ENCODE assay signal across 23 cellular contexts in the genomic region with DNA sequence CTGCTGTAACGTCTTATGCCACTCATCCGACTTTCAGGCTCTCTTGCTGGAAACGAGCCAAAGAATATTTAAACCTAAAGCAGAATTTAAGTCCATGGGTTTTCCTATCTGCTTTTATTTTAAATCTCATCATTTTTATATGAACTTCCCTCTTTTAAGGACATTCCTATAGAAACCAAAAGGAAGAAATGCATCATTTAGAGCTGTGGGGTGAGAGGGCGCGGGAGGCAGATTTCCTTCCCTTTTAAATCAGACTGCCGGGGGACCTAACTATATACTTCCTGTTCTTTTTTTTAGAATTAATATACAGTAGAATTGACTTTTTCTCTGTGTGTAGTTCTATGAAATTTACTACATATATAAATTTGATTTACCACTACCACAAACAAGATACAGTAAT.
"Had no signal": no experiment of that assay in that cellular context is flagged by ENCODE, and none has a peak within 500 bp of the region (broad histone marks: within the 10 kb centered on the region; RNA-seq: fewer than 3 reads in every experiment).

No MANE protein-coding gene starts in this region.

- H3K4me3 ChIP-seq: esophagus squamous epithelium, left lung, lower lobe of right lung, mucosa of descending colon, sigmoid colon, thoracic aorta, uterus had no signal

- H3K36me3 ChIP-seq: esophagus squamous epithelium, left lung, lower lobe of right lung, sigmoid colon, thoracic aorta, uterus had no signal

- ATAC-seq: activated T-cell treated with anti-CD3 and anti-CD28 coated beads, Interleukin-2, amount 50 U/mL, for 72 hours; left lung; mucosa of descending colon; natural killer cell treated with Interleukin-12 subunit alpha and Interleukin-12 subunit beta and Interleukin-15 and Interleukin-18, amount 100 ng/mL, for 72 hours; stimulated activated effector memory CD8-positive, alpha-beta T cell treated with anti-CD3 and anti-CD28 coated beads, Interleukin-12 subunit alpha, Interleukin-12 subunit beta, amount 100 ng/mL, for 72 hours had no signal

- H3K27me3 ChIP-seq: esophagus squamous epithelium, left lung, sigmoid colon, uterus had no signal

- H3K27ac ChIP-seq: epithelial cell of prostate, esophagus squamous epithelium, left lung, lower lobe of right lung, sigmoid colon, thoracic aorta, uterus, VCaP had no signal

- H3K4me1 ChIP-seq: esophagus squamous epithelium, left lung, lower lobe of right lung, sigmoid colon, uterus had no signal

- H3K9me3 ChIP-seq: esophagus squamous epithelium, left lung, lower lobe of right lung, mucosa of descending colon, sigmoid colon, thoracic aorta, uterus had no signal

- DNase-seq: activated CD4-positive, alpha-beta T cell treated with anti-CD3 and anti-CD28 coated beads for 4 hours; activated CD4-positive, alpha-beta T cell treated with anti-CD3 and anti-CD28 coated beads, Interleukin-2, amount 50 U/mL, for 4 hours; activated naive CD4-positive, alpha-beta T cell treated with Interleukin-2 at 50 U/mL for 16 hours; activated T-cell treated with anti-CD3 and anti-CD28 coated beads for 4 hours; activated T-cell treated with anti-CD3 and anti-CD28 coated beads, Interleukin-2, amount 50 U/mL, for 72 hours; anterior cingulate cortex; effector CD8-positive, alpha-beta T cell; esophagus squamous epithelium; foreskin melanocyte; kidney glomerular epithelial cell; left lung; lower lobe of right lung; mucosa of descending colon; sigmoid colon; small intestine; stimulated activated CD4-positive, alpha-beta T cell treated with anti-CD3 and anti-CD28 coated beads, Interleukin-4, amount 100 ng/mL, for 24 hours; T1000; uterus had no signal
